18 cellular contexts compared by ENCODE assay signal in the genomic region with DNA sequence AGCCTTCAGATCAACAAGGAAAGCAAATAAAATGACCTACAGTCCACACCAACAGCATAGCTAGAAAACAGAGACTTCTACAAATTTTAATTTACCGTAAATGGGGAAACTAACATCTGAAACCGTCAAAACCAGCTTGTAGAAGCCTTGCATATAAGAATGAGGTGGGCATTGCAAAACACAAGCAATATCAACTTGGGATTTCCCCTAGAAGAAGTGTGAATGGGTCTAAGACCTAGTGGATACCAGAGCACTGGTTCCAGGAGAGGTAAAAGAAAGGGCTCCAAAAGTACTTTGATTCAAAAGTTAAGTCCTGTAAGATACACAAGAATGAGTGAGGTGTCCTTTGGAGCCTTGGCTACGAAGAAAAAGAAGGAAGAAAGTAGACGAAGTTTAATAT.
"Had no signal": no experiment of that assay in that cellular context is flagged by ENCODE, and none has a peak within 500 bp of the region (broad histone marks: within the 10 kb centered on the region; RNA-seq: fewer than 3 reads in every experiment).

No MANE protein-coding gene starts in this region.

- H3K36me3 ChIP-seq: cardiac muscle cell, left lung, pancreas, suprapubic skin, upper lobe of left lung had no signal

- H3K27me3 Mint-ChIP-seq: activated CD8-positive, alpha-beta memory T cell treated with anti-CD3 and anti-CD28 coated beads, Interleukin-2, amount 10 ng/mL, durations not matched to agents 7 days and 5 days; activated naive CD8-positive, alpha-beta T cell treated with anti-CD3 and anti-CD28 coated beads, Interleukin-2, amount 10 ng/mL, durations not matched to agents 7 days and 5 days; activated T-cell treated with anti-CD3 and anti-CD28 coated beads, Interleukin-2, amount 50 U/mL, for 24 hours; memory B cell had no signal

- DNase-seq: activated CD8-positive, alpha-beta memory T cell treated with anti-CD3 and anti-CD28 coated beads, Interleukin-2, amount 10 ng/mL, durations not matched to agents 7 days and 5 days; activated effector memory CD4-positive, alpha-beta T cell treated with anti-CD3 and anti-CD28 coated beads, Interleukin-2, amount 50 U/mL, for 16 hours; activated naive CD8-positive, alpha-beta T cell treated with anti-CD3 and anti-CD28 coated beads, Interleukin-2, amount 10 ng/mL, durations not matched to agents 7 days and 5 days; activated T-cell treated with anti-CD3 and anti-CD28 coated beads, Interleukin-2, amount 50 U/mL, for 24 hours; aorta; foreskin melanocyte; head of caudate nucleus; islet precursor cell; left lung; pancreas; stimulated activated CD4-positive, alpha-beta T cell treated with anti-CD3 and anti-CD28 coated beads, Interleukin-2, amount 100 ng/mL, for 48 hours; stimulated activated naive CD8-positive, alpha-beta T cell treated with anti-CD3 and anti-CD28 coated beads, Interleukin-15, Interleukin-2, amounts not matched to agents 100 U/mL and 50 U/mL, for 24 hours; upper lobe of left lung had no signal

- H3K36me3 Mint-ChIP-seq: memory B cell had no signal

- H3K27ac ChIP-seq: cardiac muscle cell, left lung, pancreas, suprapubic skin, upper lobe of left lung had no signal

- H3K4me1 ChIP-seq: pancreas had no signal

- FAIRE-seq: colon, pancreas had no signal

- H3K27me3 ChIP-seq: cardiac muscle cell, left lung, pancreas, suprapubic skin, upper lobe of left lung had no signal

- H3K9me3 ChIP-seq: left lung, pancreas, suprapubic skin, upper lobe of left lung had no signal

- ATAC-seq: activated CD8-positive, alpha-beta memory T cell treated with anti-CD3 and anti-CD28 coated beads, Interleukin-2, amount 10 ng/mL, durations not matched to agents 7 days and 5 days; left lung; pancreas; stimulated activated naive CD8-positive, alpha-beta T cell treated with anti-CD3 and anti-CD28 coated beads, Interleukin-15, Interleukin-2, amounts not matched to agents 100 U/mL and 50 U/mL, for 24 hours had no signal

- H3K27ac Mint-ChIP-seq: activated CD8-positive, alpha-beta memory T cell treated with anti-CD3 and anti-CD28 coated beads, Interleukin-2, amount 10 ng/mL, durations not matched to agents 7 days and 5 days; activated naive CD8-positive, alpha-beta T cell treated with anti-CD3 and anti-CD28 coated beads, Interleukin-2, amount 10 ng/mL, durations not matched to agents 7 days and 5 days; activated T-cell treated with anti-CD3 and anti-CD28 coated beads, Interleukin-2, amount 50 U/mL, for 24 hours; memory B cell had no signal

- H3K9me3 Mint-ChIP-seq: memory B cell, neural crest cell had no signal

- H3K4me3 ChIP-seq: cardiac muscle cell, left lung, pancreas, suprapubic skin, upper lobe of left lung had no signal

- H3K4me3 Mint-ChIP-seq: activated CD8-positive, alpha-beta memory T cell treated with anti-CD3 and anti-CD28 coated beads, Interleukin-2, amount 10 ng/mL, durations not matched to agents 7 days and 5 days; activated naive CD8-positive, alpha-beta T cell treated with anti-CD3 and anti-CD28 coated beads, Interleukin-2, amount 10 ng/mL, durations not matched to agents 7 days and 5 days; activated T-cell treated with anti-CD3 and anti-CD28 coated beads, Interleukin-2, amount 50 U/mL, for 24 hours; memory B cell; neural crest cell had no signal
